11 cellular contexts compared by ENCODE assay signal in genomic region chr14:73290279-73290678, GRCh38. TPM values are rescaled to one million over a fixed set of nuclear protein-coding genes. Genes with fewer than 3 reads are reported as not detected.
DNase-seq lines count a peak whose midpoint lies in the region; ATAC-seq and TF ChIP-seq lines count a peak whose summit lies in the region.
"Had no signal": no experiment of that assay in that cellular context is flagged by ENCODE, and none has a peak within 500 bp of the region (broad histone marks: within the 10 kb centered on the region; RNA-seq: fewer than 3 reads in every experiment).

No MANE protein-coding gene starts in this region.

- H3K27me3 ChIP-seq in H9 (ENCODE audit: insufficient read depth, low read length) = no peaks in the 10 kb centered on the region

- H2AFZ ChIP-seq in H9 (ENCODE audit: low read length) (no peak overlapping the region), OCI-LY7 (ENCODE audit: low read length) (no peak overlapping the region)

- no peak overlapping the region for H3K23ac ChIP-seq in H9 (ENCODE audit: insufficient read length, low read depth, low read length)

- H3K4me2 ChIP-seq in H9 (ENCODE audit: insufficient read depth, insufficient read length, low read length) (no peak overlapping the region), OCI-LY7 (ENCODE audit: low read length) (no peak overlapping the region)
- H3K4me2 ChIP-seq: SK-N-SH had no signal

- H3K9me2 ChIP-seq in OCI-LY7 (ENCODE audit: insufficient read depth, low read length) = no peaks in the 10 kb centered on the region
- H3K9me2 ChIP-seq: SK-N-SH had no signal

- no peak overlapping the region for H3K4me3 ChIP-seq in OCI-LY7 (ENCODE audit: low read depth, low read length, poor library complexity, severe bottlenecking)

- H3K9me3 ChIP-seq in H9 (ENCODE audit: control insufficient read depth, low read depth, low read length) (no peaks in the 10 kb centered on the region), OCI-LY7 (ENCODE audit: low read length) (no peaks in the 10 kb centered on the region)
- H3K9me3 ChIP-seq: SK-N-SH had no signal

- H4K5ac ChIP-seq in H9 (ENCODE audit: insufficient read length, low read depth, low read length) = no peak overlapping the region

- H3T11ph ChIP-seq in H9 (ENCODE audit: low read length) = no peak overlapping the region

- no peak overlapping the region for H2BK5ac ChIP-seq in H9 (ENCODE audit: insufficient read length, low read length)

- TF ChIP-seq CTCF in H9 (conservative IDR thresholded peaks at IDR 0.05) (no peak), endothelial cell (IDR thresholded peaks at IDR 0.05; ENCODE audit: unreplicated experiment) (no peak), OCI-LY7 (conservative IDR thresholded peaks at IDR 0.05; ENCODE audit: low read length) (no peak)

- H3K56ac ChIP-seq in H9 (ENCODE audit: insufficient read length, low read depth, low read length) = no peak overlapping the region

- WGBS in H9 (ENCODE audit: extremely low coverage, insufficient read length, low lambda C conversion rate) = no CpG with 5 or more reads among the region's 4 CpGs

- ATAC-seq in activated T-cell treated with anti-CD3 and anti-CD28 coated beads, Interleukin-2, amount 50 U/mL, for 4 hours = peak; percentile 80 to 82
- ATAC-seq in HG03558 (IDR thresholded peaks at IDR 0.05; ENCODE audit: extremely low read depth, unreplicated experiment) = peak; percentile 61

- H2BK20ac ChIP-seq in H9 (ENCODE audit: low read depth, low read length, poor library complexity, severe bottlenecking) = no peak overlapping the region

- peaks cover 24% of the 10 kb centered on the region for H3K4me1 Mint-ChIP-seq in activated T-cell treated with anti-CD3 and anti-CD28 coated beads, Interleukin-2, amount 50 U/mL, for 4 hours (ENCODE audit: low read depth)
- H3K4me1 Mint-ChIP-seq in H9 (peaks cover 36 to 43% of the 10 kb centered on the region in 2 experiments), endothelial cell (ENCODE audit: unreplicated experiment) (peaks cover 2% of the 10 kb centered on the region)
- H3K4me1 Mint-ChIP-seq in stimulated activated naive CD8-positive, alpha-beta T cell treated with anti-CD3 and anti-CD28 coated beads, Interleukin-15, Interleukin-2, amounts not matched to agents 100 ng/mL and 50 ng/mL, for 24 hours (ENCODE audit: low read depth) = peaks cover 30% of the 10 kb centered on the region

- H3K79me2 ChIP-seq in H9 (ENCODE audit: insufficient read depth, low read length) (no peaks in the 10 kb centered on the region), OCI-LY7 (ENCODE audit: insufficient read depth, low read depth, low read length) (no peaks in the 10 kb centered on the region)

- peaks cover 27% of the 10 kb centered on the region for H3K36me3 Mint-ChIP-seq in activated T-cell treated with anti-CD3 and anti-CD28 coated beads, Interleukin-2, amount 50 U/mL, for 4 hours (ENCODE audit: insufficient read depth)
- H3K36me3 Mint-ChIP-seq in H9 (ENCODE audit: insufficient read depth in 1 of 3, low read depth in 3 of 3) = peaks cover 6 to 35% (median 16%) of the 10 kb centered on the region in 3 experiments; a peak in 5 of 7 replicates
- peaks cover 35% of the 10 kb centered on the region for H3K36me3 Mint-ChIP-seq in stimulated activated naive CD8-positive, alpha-beta T cell treated with anti-CD3 and anti-CD28 coated beads, Interleukin-15, Interleukin-2, amounts not matched to agents 100 ng/mL and 50 ng/mL, for 24 hours (ENCODE audit: low read depth)
- peaks cover 34% of the 10 kb centered on the region for H3K36me3 Mint-ChIP-seq in endothelial cell (ENCODE audit: low read depth, unreplicated experiment)

- peaks cover 7% of the 10 kb centered on the region; the same call in 1 of the 2 replicates for H3K4me1 ChIP-seq in H9 (ENCODE audit: insufficient read depth, low read length)
- H3K4me1 ChIP-seq in OCI-LY7 (ENCODE audit: insufficient read depth, low read length, poor library complexity, severe bottlenecking) = no peaks in the 10 kb centered on the region

- no peaks in the 10 kb centered on the region for H3K23me2 ChIP-seq in H9 (ENCODE audit: insufficient read length, low read depth, low read length, poor library complexity, severe bottlenecking)

- H3K4ac ChIP-seq in H9 (ENCODE audit: low read depth, low read length) = no peak overlapping the region

- peak overlapping the region in 2 of 3 experiments; percentile 62 to 97; a peak in 5 of 7 replicates for H3K27ac Mint-ChIP-seq in H9
- H3K27ac Mint-ChIP-seq in stimulated activated naive CD8-positive, alpha-beta T cell treated with anti-CD3 and anti-CD28 coated beads, Interleukin-15, Interleukin-2, amounts not matched to agents 100 ng/mL and 50 ng/mL, for 24 hours = no peak overlapping the region
- H3K27ac Mint-ChIP-seq in endothelial cell (ENCODE audit: unreplicated experiment) = no peak overlapping the region

- no peak overlapping the region for H2BK15ac ChIP-seq in H9 (ENCODE audit: low read depth, low read length)

- H4K20me1 ChIP-seq in H9 (ENCODE audit: control insufficient read depth, insufficient read depth, insufficient read length) = no peaks in the 10 kb centered on the region
- no peaks in the 10 kb centered on the region for H4K20me1 ChIP-seq in OCI-LY7 (ENCODE audit: insufficient read depth, low read length)

- H3K27me3 Mint-ChIP-seq in activated T-cell treated with anti-CD3 and anti-CD28 coated beads, Interleukin-2, amount 50 U/mL, for 4 hours (ENCODE audit: low read depth) = no peaks in the 10 kb centered on the region
- H3K27me3 Mint-ChIP-seq in H9 (ENCODE audit: low read depth) = no peaks in the 10 kb centered on the region
- no peaks in the 10 kb centered on the region for H3K27me3 Mint-ChIP-seq in stimulated activated naive CD8-positive, alpha-beta T cell treated with anti-CD3 and anti-CD28 coated beads, Interleukin-15, Interleukin-2, amounts not matched to agents 100 ng/mL and 50 ng/mL, for 24 hours
- peaks cover 7% of the 10 kb centered on the region for H3K27me3 Mint-ChIP-seq in endothelial cell (ENCODE audit: unreplicated experiment)

- H3K79me1 ChIP-seq in H9 (ENCODE audit: insufficient read depth, low read depth, low read length, poor library complexity, severe bottlenecking) = no peaks in the 10 kb centered on the region

- H3K36me3 ChIP-seq in OCI-LY7 (ENCODE audit: insufficient read depth, low read length) = peaks cover 17% of the 10 kb centered on the region; the same call in 1 of the 2 replicates

- BruUV-seq in OCI-LY7 (replicated peaks; lab: Mats Ljungman, UMichigan) = no TSS peak

- no peak overlapping the region for H3K18ac ChIP-seq in H9 (ENCODE audit: insufficient read length, low read depth, low read length)

- H3K9me3 Mint-ChIP-seq in activated T-cell treated with anti-CD3 and anti-CD28 coated beads, Interleukin-2, amount 50 U/mL, for 4 hours = no peaks in the 10 kb centered on the region
- H3K9me3 Mint-ChIP-seq in H9 = no peaks in the 10 kb centered on the region
- H3K9me3 Mint-ChIP-seq in stimulated activated naive CD8-positive, alpha-beta T cell treated with anti-CD3 and anti-CD28 coated beads, Interleukin-15, Interleukin-2, amounts not matched to agents 100 ng/mL and 50 ng/mL, for 24 hours = no peaks in the 10 kb centered on the region
- no peaks in the 10 kb centered on the region for H3K9me3 Mint-ChIP-seq in endothelial cell (ENCODE audit: unreplicated experiment)

- H2BK12ac ChIP-seq in H9 (ENCODE audit: insufficient read length, low read depth, low read length) = no peak overlapping the region

- H3K4me3 Mint-ChIP-seq in activated T-cell treated with anti-CD3 and anti-CD28 coated beads, Interleukin-2, amount 50 U/mL, for 4 hours = no peak overlapping the region
- H3K4me3 Mint-ChIP-seq in H9 (no peak overlapping the region; a peak in 1 of 5 replicates), endothelial cell (ENCODE audit: unreplicated experiment) (no peak overlapping the region)
- H3K4me3 Mint-ChIP-seq in stimulated activated naive CD8-positive, alpha-beta T cell treated with anti-CD3 and anti-CD28 coated beads, Interleukin-15, Interleukin-2, amounts not matched to agents 100 ng/mL and 50 ng/mL, for 24 hours = peak overlapping the region; percentile 11

- intact Hi-C loops in OCI-LY7 (cut with micrococcal nuclease; ENCODE audit: unreplicated experiment) = no loop called here

- H2BK120ac ChIP-seq in H9 (ENCODE audit: low read depth, low read length, poor library complexity, severe bottlenecking) = no peak overlapping the region

- no peak overlapping the region for H3K14ac ChIP-seq in H9 (ENCODE audit: insufficient read depth, low read length)

- no peak overlapping the region for H3K9ac ChIP-seq in H9 (ENCODE audit: extremely low read depth, insufficient read length, low read length)
- H3K9ac ChIP-seq: SK-N-SH had no signal

- no peak overlapping the region for H4K8ac ChIP-seq in H9 (replicated peaks; ENCODE audit: insufficient read length, low read depth, low read length)

- POLR2A ChIA-PET in OCI-LY7 (lab: Charles Lee) = no interaction called here

- CTCF ChIA-PET in OCI-LY7 (lab: Charles Lee; ENCODE audit: unreplicated experiment) = no interaction called here

- H4K91ac ChIP-seq in H9 (ENCODE audit: insufficient read length, low read depth, low read length) = no peak overlapping the region

- H2AK5ac ChIP-seq in H9 (ENCODE audit: insufficient read length, low read length) = no peak overlapping the region

- H3K27ac ChIP-seq in H9 (ENCODE audit: insufficient read length, low read depth, low read length) (peak overlapping the region; percentile 65), OCI-LY7 (ENCODE audit: low read depth, low read length, poor library complexity, severe bottlenecking) (no peak overlapping the region)

- no peak for DNase-seq in activated T-cell treated with anti-CD3 and anti-CD28 coated beads, Interleukin-2, amount 50 U/mL, for 4 hours
- DNase-seq in activated T-cell treated with anti-CD3 and anti-CD28 coated beads for 4 hours (no peak), H9 (no peak), endothelial cell (ENCODE audit: low spot score) (no peak), D341Med (ENCODE audit: low spot score) (no peak), OCI-LY7 (ENCODE audit: low spot score) (no peak)
- DNase-seq: cerebellar nuclear complex, glutamatergic neuron, SK-N-SH had no signal

RNA-seq across cellular contexts. Expression of gene PAPLN, which starts 53.0 kb away (rescaled TPM):
- total RNA-seq in activated T-cell treated with anti-CD3 and anti-CD28 coated beads, Interleukin-2, amount 50 U/mL, for 4 hours = under 1 TPM; 0.08 to 0.19 (median 0.18) TPM
- 6.9 and 8.5 TPM in 2 replicates for total RNA-seq in H9 (2021)
- total RNA-seq in endothelial cell (ENCODE audit: unreplicated experiment) = 1.1 TPM
- total RNA-seq in OCI-LY7 (2014; rRNA removed; shearing (Covaris generic)) = 2.8 and 4.0 TPM in 2 replicates
- total RNA-seq in OCI-LY7 (2022) = 7.9 and 9.0 TPM in 2 replicates

Comparison
In these comparisons a context has a peak if more than half of its experiments do, and no peak if none do; other contexts are left out.
1. H3K27ac Mint-ChIP-seq: peak in H9 (2 of 3); none in stimulated activated naive CD8-positive, alpha-beta T cell treated with anti-CD3 and anti-CD28 coated beads, Interleukin-15, Interleukin-2, amounts not matched to agents 100 ng/mL and 50 ng/mL, for 24 hours (single experiment) and endothelial cell (single experiment).